ENCODE assay signal across 23 cellular contexts in genomic region chr20:43987531-43987930, GRCh38.
A peak's percentile ranks its signal among the peaks of the same experiment; 100 is the strongest.
DNase-seq lines count a peak whose midpoint lies in the region; TF ChIP-seq lines count a peak whose summit lies in the region.
"Had no signal": no experiment of that assay in that cellular context is flagged by ENCODE, and none has a peak within 500 bp of the region (broad histone marks: within the 10 kb centered on the region; RNA-seq: fewer than 3 reads in every experiment).

No MANE protein-coding gene starts in this region.

- H3K4me3 Mint-ChIP-seq in activated naive CD4-positive, alpha-beta T cell treated with anti-CD3 and anti-CD28 coated beads, Interleukin-2, amount 50 U/mL, for 24 hours = no peak overlapping the region
- H3K4me3 Mint-ChIP-seq: activated CD4-positive, alpha-beta T cell treated with anti-CD3 and anti-CD28 coated beads, Interleukin-2, amount 10 ng/mL, durations not matched to agents 24 days and 14 days; activated naive CD8-positive, alpha-beta T cell; central memory CD8-positive, alpha-beta T cell; stimulated activated naive CD8-positive, alpha-beta T cell treated with anti-CD3 and anti-CD28 coated beads, Interleukin-15, Interleukin-2, amounts not matched to agents 100 ng/mL and 50 ng/mL, for 24 hours; T-helper 17 cell had no signal

- H3K9me3 Mint-ChIP-seq in activated naive CD4-positive, alpha-beta T cell treated with anti-CD3 and anti-CD28 coated beads, Interleukin-2, amount 50 U/mL, for 24 hours = peaks cover 5% of the 10 kb centered on the region
- H3K9me3 Mint-ChIP-seq: central memory CD8-positive, alpha-beta T cell; stimulated activated naive CD8-positive, alpha-beta T cell treated with anti-CD3 and anti-CD28 coated beads, Interleukin-15, Interleukin-2, amounts not matched to agents 100 ng/mL and 50 ng/mL, for 24 hours had no signal

- no peak for TF ChIP-seq EP300 in suprapubic skin (IDR thresholded peaks at IDR 0.05)

- TF ChIP-seq CTCF in suprapubic skin (IDR thresholded peaks at IDR 0.05) (no peak), Peyer's patch (IDR thresholded peaks at IDR 0.05) (no peak), GM13976 (IDR thresholded peaks at IDR 0.05; ENCODE audit: borderline replicate concordance, control extremely low read depth, extremely low read depth, insufficient read depth, missing control alignments) (no peak)

- no peaks in the 10 kb centered on the region for H3K9me3 ChIP-seq in SK-N-MC (ENCODE audit: low read depth, low read length)
- H3K9me3 ChIP-seq in suprapubic skin = no peaks in the 10 kb centered on the region
- no peaks in the 10 kb centered on the region for H3K9me3 ChIP-seq in Peyer's patch
- H3K9me3 ChIP-seq: thyroid gland had no signal

- no peaks in the 10 kb centered on the region for H3K4me1 ChIP-seq in suprapubic skin
- peaks cover 0 to 18% (median 0%) of the 10 kb centered on the region in 4 donors for H3K4me1 ChIP-seq in Peyer's patch
- H3K4me1 ChIP-seq: thyroid gland had no signal

- H3K9ac ChIP-seq in SK-N-MC (ENCODE audit: insufficient read length) = no peak overlapping the region
- H3K9ac ChIP-seq: BLaER1 treated with 17β-estradiol and CSF1 and Interleukin-3, amounts not matched to agents 10 nM and 100 nM had no signal

- in situ Hi-C loops in GM13976 (cut with MboI; ENCODE audit: low sequenced_read_pairs, unreplicated experiment) = no loop called here

- peaks cover 32% of the 10 kb centered on the region for H3K4me1 Mint-ChIP-seq in activated naive CD4-positive, alpha-beta T cell treated with anti-CD3 and anti-CD28 coated beads, Interleukin-2, amount 50 U/mL, for 24 hours

- H3K36me3 ChIP-seq in SK-N-MC (ENCODE audit: insufficient read depth, low read length) = peaks cover 5% of the 10 kb centered on the region; the same call in 1 of the 2 replicates
- no peaks in the 10 kb centered on the region for H3K36me3 ChIP-seq in suprapubic skin
- no peaks in the 10 kb centered on the region for H3K36me3 ChIP-seq in Peyer's patch
- H3K36me3 ChIP-seq: BLaER1 treated with 17β-estradiol and CSF1 and Interleukin-3, amounts not matched to agents 10 nM and 100 nM; MG63; thyroid gland had no signal

- WGBS in suprapubic skin = 27% methylated on average over 4 of the region's 4 CpGs

- H3K27me3 ChIP-seq in suprapubic skin (no peaks in the 10 kb centered on the region), Peyer's patch (no peaks in the 10 kb centered on the region)
- H3K27me3 ChIP-seq: BLaER1 treated with 17β-estradiol and CSF1 and Interleukin-3, amounts not matched to agents 10 nM and 100 nM; dorsolateral prefrontal cortex; MG63; thyroid gland had no signal

- H3K4me3 ChIP-seq in SK-N-MC = no peak overlapping the region
- no peak overlapping the region for H3K4me3 ChIP-seq in suprapubic skin
- H3K4me3 ChIP-seq in Peyer's patch = no peak overlapping the region
- H3K4me3 ChIP-seq: BLaER1 treated with 17β-estradiol and CSF1 and Interleukin-3, amounts not matched to agents 10 nM and 100 nM; dorsolateral prefrontal cortex; lung; MG63; thyroid gland had no signal

- DNase-seq in activated naive CD4-positive, alpha-beta T cell treated with anti-CD3 and anti-CD28 coated beads, Interleukin-2, amount 50 U/mL, for 16 hours = no peak
- peak; percentile 87 for DNase-seq in NCI-H1417 treated with DMSO at 0.1 percent for 48 hours (lab: John Stamatoyannopoulos, UW)
- no peak for DNase-seq in SK-N-MC (ENCODE audit: low read depth, low spot score)
- DNase-seq in suprapubic skin (ENCODE audit: low spot score in 2 of 2) = peak; percentile 5 to 11
- DNase-seq in Peyer's patch = no peak
- DNase-seq in GM13976 (ENCODE audit: low spot score) = no peak
- DNase-seq in activated gamma-delta T cell treated with Interleukin-2 at 50 U/mL for 16 hours = no peak
- DNase-seq: activated CD4-positive, alpha-beta T cell treated with anti-CD3 and anti-CD28 coated beads, Interleukin-2, amount 10 ng/mL, durations not matched to agents 24 days and 14 days; dorsolateral prefrontal cortex; IMR-90; MG63; NCI-H1694 treated with DMSO at 0.1 percent for 48 hours; NCI-H446 treated with DMSO at 0.1 percent for 48 hours; NK-92 treated with Interleukin-12 subunit alpha and Interleukin-12 subunit beta, amount 100 ng/mL, for 24 hours; T-helper 17 cell; thyroid gland had no signal

- no peak for TF ChIP-seq POLR2A in suprapubic skin (IDR thresholded peaks at IDR 0.05)
- no peak for TF ChIP-seq POLR2A in Peyer's patch (IDR thresholded peaks at IDR 0.05)

- H3K27ac Mint-ChIP-seq in activated naive CD4-positive, alpha-beta T cell treated with anti-CD3 and anti-CD28 coated beads, Interleukin-2, amount 50 U/mL, for 24 hours = peak overlapping the region; percentile 65
- H3K27ac Mint-ChIP-seq: activated CD4-positive, alpha-beta T cell treated with anti-CD3 and anti-CD28 coated beads, Interleukin-2, amount 10 ng/mL, durations not matched to agents 24 days and 14 days; activated naive CD8-positive, alpha-beta T cell; progenitor cell of endocrine pancreas had no signal

- H3K27me3 Mint-ChIP-seq in activated naive CD4-positive, alpha-beta T cell treated with anti-CD3 and anti-CD28 coated beads, Interleukin-2, amount 50 U/mL, for 24 hours = no peaks in the 10 kb centered on the region
- H3K27me3 Mint-ChIP-seq: activated naive CD8-positive, alpha-beta T cell; progenitor cell of endocrine pancreas had no signal

- H3K27ac ChIP-seq in SK-N-MC = 0 out of 2 replicates have a peak overlapping the region, but pooled peaks have one; percentile 0
- H3K27ac ChIP-seq in suprapubic skin = no peak overlapping the region
- H3K27ac ChIP-seq in Peyer's patch = no peak overlapping the region
- H3K27ac ChIP-seq: BLaER1 treated with 17β-estradiol and CSF1 and Interleukin-3, amounts not matched to agents 10 nM and 100 nM; dorsolateral prefrontal cortex; thyroid gland had no signal

- no peaks in the 10 kb centered on the region for H3K36me3 Mint-ChIP-seq in activated naive CD4-positive, alpha-beta T cell treated with anti-CD3 and anti-CD28 coated beads, Interleukin-2, amount 50 U/mL, for 24 hours

Comparison
In these comparisons a context has a peak if more than half of its experiments do, and no peak if none do; other contexts are left out.
1. DNase-seq: peak in NCI-H1417 treated with DMSO at 0.1 percent for 48 hours (single experiment) and suprapubic skin (2 of 2); none in activated naive CD4-positive, alpha-beta T cell treated with anti-CD3 and anti-CD28 coated beads, Interleukin-2, amount 50 U/mL, for 16 hours (single experiment), SK-N-MC (single experiment), Peyer's patch (0 of 3), GM13976 (single experiment) and activated gamma-delta T cell treated with Interleukin-2 at 50 U/mL for 16 hours (single experiment).